9 cellular contexts compared by ENCODE assay signal in the genomic region with DNA sequence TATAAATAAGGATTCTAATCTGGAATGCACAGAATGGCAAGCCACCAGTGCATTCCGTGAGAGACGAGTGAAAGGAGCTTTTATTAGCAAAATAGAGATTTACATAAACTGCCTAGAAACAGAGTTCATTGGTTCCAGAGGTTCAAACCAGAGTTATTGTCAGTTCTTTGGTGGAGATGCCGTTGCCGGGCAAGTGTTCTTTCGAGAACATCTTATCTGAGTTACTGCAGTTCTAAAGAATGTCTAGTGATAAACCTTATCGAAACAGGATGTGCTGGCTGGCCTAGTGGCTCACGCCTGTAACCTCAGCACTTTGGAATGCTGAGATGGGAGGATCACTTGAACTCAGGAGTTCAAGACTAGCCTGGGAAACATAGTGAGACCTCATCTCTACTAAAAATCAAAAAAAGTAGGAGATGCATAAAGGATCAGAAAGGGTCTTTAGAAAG. TPM values are rescaled to one million over a fixed set of nuclear protein-coding genes. Genes with fewer than 3 reads are reported as not detected.
DNase-seq lines count a peak whose midpoint lies in the region; ATAC-seq and TF ChIP-seq lines count a peak whose summit lies in the region.
"Had no signal": no experiment of that assay in that cellular context is flagged by ENCODE, and none has a peak within 500 bp of the region (broad histone marks: within the 10 kb centered on the region; RNA-seq: fewer than 3 reads in every experiment).

No MANE protein-coding gene starts in this region.

- H3K36me3 ChIP-seq in RWPE2 (ENCODE audit: low read depth) (no peaks in the 10 kb centered on the region), mucosa of descending colon (ENCODE audit: low read depth) (no peaks in the 10 kb centered on the region)
- H3K36me3 ChIP-seq in effector memory CD4-positive, alpha-beta T cell (ENCODE audit: control insufficient read depth, insufficient read depth, low read length) = no peaks in the 10 kb centered on the region

- H3K4me1 ChIP-seq in RWPE2 (ENCODE audit: insufficient read depth, poor library complexity, severe bottlenecking) (peaks cover 21% of the 10 kb centered on the region), mucosa of descending colon (ENCODE audit: low read depth) (peaks cover 8% of the 10 kb centered on the region)
- no peaks in the 10 kb centered on the region for H3K4me1 ChIP-seq in effector memory CD4-positive, alpha-beta T cell (ENCODE audit: control insufficient read depth, insufficient read depth, low read length, poor library complexity, severe bottlenecking)

- DNase-seq in C1 segment of cervical spinal cord (lab: John Stamatoyannopoulos, UW) (peak in 10 of 14 donors; percentile 2 to 40 (median 12)), RWPE2 (ENCODE audit: low spot score) (peak; percentile 82), epithelial cell of proximal tubule (ENCODE audit: low read depth) (peak; percentile 72), mucosa of descending colon (peak; percentile 60 to 74 (median 63)), SKM-1 treated with dmso at 0.1 percent for 144 hours (lab: John Stamatoyannopoulos, UW; ENCODE audit: unreplicated experiment) (no peak)
- no peak for DNase-seq in effector memory CD4-positive, alpha-beta T cell

- no peaks in the 10 kb centered on the region for H3K27me3 ChIP-seq in RWPE2 (ENCODE audit: insufficient read depth, poor library complexity, severe bottlenecking)
- H3K27me3 ChIP-seq in effector memory CD4-positive, alpha-beta T cell (replicated peaks; ENCODE audit: control insufficient read depth, insufficient read depth, low read length, poor library complexity, severe bottlenecking) = no peaks in the 10 kb centered on the region

- peak overlapping the region; percentile 87 for H3K27ac ChIP-seq in RWPE2 (ENCODE audit: poor library complexity, severe bottlenecking)
- no peak overlapping the region for H3K27ac ChIP-seq in effector memory CD4-positive, alpha-beta T cell (ENCODE audit: insufficient read depth, low read length, poor library complexity, severe bottlenecking)
- H3K27ac ChIP-seq: HL-60 had no signal

- intact Hi-C loops in mucosa of descending colon (cut with DNase I, micrococcal nuclease) = no loop called here

- ATAC-seq in GM21529 (IDR thresholded peaks at IDR 0.05; ENCODE audit: unreplicated experiment) = peak; percentile 62
- ATAC-seq in RWPE2 (ENCODE audit: low read depth) = peak; percentile 91
- ATAC-seq in mucosa of descending colon = peak; percentile 100
- no peak for ATAC-seq in HG03135 (IDR thresholded peaks at IDR 0.05; ENCODE audit: unreplicated experiment)

- no peaks in the 10 kb centered on the region for H3K9me3 ChIP-seq in RWPE2 (ENCODE audit: severe bottlenecking)
- no peaks in the 10 kb centered on the region for H3K9me3 ChIP-seq in mucosa of descending colon
- H3K9me3 ChIP-seq in effector memory CD4-positive, alpha-beta T cell (ENCODE audit: control insufficient read depth, low read length) = no peaks in the 10 kb centered on the region

- TF ChIP-seq CTCF in RWPE2 (IDR thresholded peaks at IDR 0.05; ENCODE audit: poor library complexity, severe bottlenecking) (no peak), epithelial cell of proximal tubule (conservative IDR thresholded peaks at IDR 0.05; ENCODE audit: low read depth, low read length) (no peak), mucosa of descending colon (IDR thresholded peaks at IDR 0.05) (no peak)

- H3K4me3 ChIP-seq in RWPE2 (ENCODE audit: severe bottlenecking) (no peak overlapping the region), epithelial cell of proximal tubule (ENCODE audit: low read depth, low read length) (no peak overlapping the region), mucosa of descending colon (no peak overlapping the region)
- no peak overlapping the region for H3K4me3 ChIP-seq in effector memory CD4-positive, alpha-beta T cell (ENCODE audit: insufficient read depth, low read depth, low read length, poor library complexity, severe bottlenecking)

RNA-seq across cellular contexts. Expression of gene EVI5, which starts 19.8 kb away (rescaled TPM):
- total RNA-seq in epithelial cell of proximal tubule (5.9 and 9.6 TPM in 2 replicates), mucosa of descending colon (10 to 100 TPM; 32.3 to 52.4 (median 33.5) TPM)

RNA-seq across cellular contexts. Expression of gene RPL5, which starts 27.1 kb away (rescaled TPM):
- total RNA-seq in epithelial cell of proximal tubule (1,372 and 1,899 TPM in 2 replicates), mucosa of descending colon (100 to 1,000 TPM; 627 to 944 (median 705) TPM)

Comparison
In these comparisons a context has a peak if more than half of its experiments do, and no peak if none do; other contexts are left out.
1. DNase-seq: peak in C1 segment of cervical spinal cord (10 of 14), RWPE2 (single experiment), epithelial cell of proximal tubule (single experiment) and mucosa of descending colon (3 of 3); none in SKM-1 treated with dmso at 0.1 percent for 144 hours (single experiment) and effector memory CD4-positive, alpha-beta T cell (0 of 3).